In genomic region chr14:50812856-50813543, GRCh38 we compare ENCODE assay signal across 1 cellular context.
TF ChIP-seq lines count a peak whose summit lies in the region.

No MANE protein-coding gene starts in this region.

TF ChIP-seq in GM12878, 131 proteins besides CTCF, POLR2A, EP300 and RAD21:
- TF ChIP-seq YY1 (IDR thresholded peaks at IDR 0.05; ENCODE audit: low read depth, low read length), result 0 out of 2 replicates have a peak, but pooled peaks have one; percentile 4
- TF ChIP-seq CREM (IDR thresholded peaks at IDR 0.05; ENCODE audit: low read depth), result 0 out of 2 replicates have a peak, but pooled peaks have one; percentile 19
- no peak for TF ChIP-seq NFIC (IDR thresholded peaks at IDR 0.05; ENCODE audit: low read depth, low read length)
- peak; percentile 33; the same call in 1 of the 2 replicates for TF ChIP-seq CREB1 (IDR thresholded peaks at IDR 0.05; ENCODE audit: low read depth)
- 0 out of 2 replicates have a peak, but pooled peaks have one; percentile 3 for TF ChIP-seq ASH2L (IDR thresholded peaks at IDR 0.05; ENCODE audit: borderline replicate concordance, low read depth)
